ENCODE assay signal across 1 cellular context in the genomic region with DNA sequence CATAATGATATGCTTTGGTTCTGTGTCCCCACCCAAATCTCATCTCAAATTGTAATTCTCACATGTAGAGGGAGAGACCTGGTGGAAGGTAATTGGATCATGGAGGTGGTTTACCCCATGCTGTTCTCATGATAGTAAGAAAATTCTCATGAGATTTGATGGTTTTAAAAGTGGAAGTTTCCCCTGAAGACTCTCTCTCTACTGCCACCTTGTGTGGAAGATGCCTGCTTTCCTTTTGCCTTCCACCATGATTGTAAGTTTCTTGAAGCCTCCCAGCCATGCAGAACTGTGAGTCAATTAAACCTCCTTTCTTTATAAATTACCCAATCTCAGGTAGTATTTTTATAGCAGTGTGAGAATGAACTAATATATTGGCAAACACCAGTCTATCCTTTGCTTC.
TF ChIP-seq lines count a peak whose summit lies in the region.

No MANE protein-coding gene starts in this region.

TF ChIP-seq in WTC11, 78 proteins besides CTCF, POLR2A, EP300 and RAD21 (continued from another document):
- TF ChIP-seq, protein P1, sequence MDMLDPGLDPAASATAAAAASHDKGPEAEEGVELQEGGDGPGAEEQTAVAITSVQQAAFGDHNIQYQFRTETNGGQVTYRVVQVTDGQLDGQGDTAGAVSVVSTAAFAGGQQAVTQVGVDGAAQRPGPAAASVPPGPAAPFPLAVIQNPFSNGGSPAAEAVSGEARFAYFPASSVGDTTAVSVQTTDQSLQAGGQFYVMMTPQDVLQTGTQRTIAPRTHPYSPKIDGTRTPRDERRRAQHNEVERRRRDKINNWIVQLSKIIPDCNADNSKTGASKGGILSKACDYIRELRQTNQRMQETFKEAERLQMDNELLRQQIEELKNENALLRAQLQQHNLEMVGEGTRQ (CRISPR knock-in tag; IDR thresholded peaks at IDR 0.05): no peak
- TF ChIP-seq ZBTB21 (CRISPR knock-in tag; IDR thresholded peaks at IDR 0.05; ENCODE audit: borderline replicate concordance): no peak
